In genomic region chr12:4817813-4818212, GRCh38 we compare ENCODE assay signal across 18 cellular contexts.
A peak's percentile ranks its signal among the peaks of the same experiment; 100 is the strongest.
DNase-seq lines count a peak whose midpoint lies in the region; ATAC-seq and TF ChIP-seq lines count a peak whose summit lies in the region.
"Had no signal": no experiment of that assay in that cellular context is flagged by ENCODE, and none has a peak within 500 bp of the region (broad histone marks: within the 10 kb centered on the region; RNA-seq: fewer than 3 reads in every experiment).

No MANE protein-coding gene starts in this region.

- POLR2A ChIA-PET in A673 (lab: Charles Lee; ENCODE audit: low non-redundant PET), result no interaction called here

- H3K27ac ChIP-seq in right atrium auricular region (no peak overlapping the region), heart left ventricle (peak overlapping the region in 6 of 12 donors; percentile 5 to 56 (median 46)), A673 (ENCODE audit: low read depth, low read length, poor library complexity, severe bottlenecking) (no peak overlapping the region), upper lobe of left lung (no peak overlapping the region), colonic mucosa (no peak overlapping the region), gastrocnemius medialis (no peak overlapping the region)

- WGBS in heart left ventricle, 4 donors, result 20 to 28% (median 24%) methylated on average over 7 to 9 of the region's 9 CpGs
- WGBS in upper lobe of left lung, 2 donors, result 51 to 55% methylated on average over 9 of the region's 9 CpGs

- ATAC-seq in Right ventricle myocardium inferior (peak; percentile 83), heart left ventricle (peak; percentile 64 to 86 (median 82)), upper lobe of left lung (ENCODE audit: low FRiP score in 2 of 2) (no peak), gastrocnemius medialis (no peak)
- ATAC-seq: activated naive CD8-positive, alpha-beta T cell treated with anti-CD3 and anti-CD28 coated beads, Interleukin-2, amount 50 U/mL, for 24 hours; Panc1 had no signal

- intact Hi-C loops in Right ventricle myocardium inferior (cut with DNase I), result no loop called here
- intact Hi-C loops in heart left ventricle (cut with DNase I), result no loop called here
- intact Hi-C loops in A673 (cut with micrococcal nuclease; ENCODE audit: unreplicated experiment), result loop anchor here (2.0 kb wide), 1 partner anchor 21 kb away; no protein-coding TSS in a partner anchor
- intact Hi-C loops in colonic mucosa (cut with DNase I), result no loop called here
- intact Hi-C loops in gastrocnemius medialis (cut with DNase I; ENCODE audit: low total_unique reads), result no loop called here

- CTCF ChIA-PET in A673 (lab: Charles Lee), result no interaction called here

- no peak for TF ChIP-seq EP300 in upper lobe of left lung (IDR thresholded peaks at IDR 0.05)

- in situ Hi-C loops in gastrocnemius medialis (cut with MboI; ENCODE audit: low sequenced_read_pairs in 4 of 4), result no loop called here

- TF ChIP-seq CTCF in right atrium auricular region (IDR thresholded peaks at IDR 0.05), result no peak
- TF ChIP-seq CTCF in heart left ventricle (IDR thresholded peaks at IDR 0.05), result no peak
- no peak for TF ChIP-seq CTCF in A673 (conservative IDR thresholded peaks at IDR 0.05; ENCODE audit: low read depth, low read length)
- no peak for TF ChIP-seq CTCF in upper lobe of left lung (IDR thresholded peaks at IDR 0.05)
- no peak for TF ChIP-seq CTCF in colonic mucosa (IDR thresholded peaks at IDR 0.05)
- no peak for TF ChIP-seq CTCF in gastrocnemius medialis (IDR thresholded peaks at IDR 0.05 in 4 of 5, conservative IDR thresholded peaks at IDR 0.05 in 1 of 5)

- H3K9me3 ChIP-seq in right atrium auricular region (no peaks in the 10 kb centered on the region), heart left ventricle (no peaks in the 10 kb centered on the region), A673 (ENCODE audit: low read depth, low read length, poor library complexity, severe bottlenecking) (no peaks in the 10 kb centered on the region), upper lobe of left lung (no peaks in the 10 kb centered on the region), colonic mucosa (no peaks in the 10 kb centered on the region), gastrocnemius medialis (no peaks in the 10 kb centered on the region)

- H3K4me1 ChIP-seq in right atrium auricular region (peaks cover 0 to 12% of the 10 kb centered on the region in 2 donors), heart left ventricle (peaks cover 0 to 21% (median 0%) of the 10 kb centered on the region in 12 donors), A673 (ENCODE audit: insufficient read depth, low read length, poor library complexity, severe bottlenecking) (no peaks in the 10 kb centered on the region), upper lobe of left lung (no peaks in the 10 kb centered on the region), colonic mucosa (no peaks in the 10 kb centered on the region), gastrocnemius medialis (no peaks in the 10 kb centered on the region)

- H3K9ac ChIP-seq in colonic mucosa (ENCODE audit: low read depth in 2 of 2, low read length in 2 of 2), result no peak overlapping the region

- no TSS peak for BruUV-seq in A673 (replicated peaks; lab: Mats Ljungman, UMichigan)

- H3K36me3 ChIP-seq in right atrium auricular region (no peaks in the 10 kb centered on the region), heart left ventricle (no peaks in the 10 kb centered on the region), A673 (ENCODE audit: insufficient read depth, low read length, poor library complexity, severe bottlenecking) (no peaks in the 10 kb centered on the region), upper lobe of left lung (no peaks in the 10 kb centered on the region), colonic mucosa (no peaks in the 10 kb centered on the region), gastrocnemius medialis (no peaks in the 10 kb centered on the region)

- H3K4me3 ChIP-seq in right atrium auricular region (peak overlapping the region in 1 of 2 donors; percentile 12), heart left ventricle (peak overlapping the region in 4 of 12 donors; percentile 4 to 22 (median 17)), A673 (ENCODE audit: low read depth, low read length, poor library complexity, severe bottlenecking) (no peak overlapping the region), upper lobe of left lung (no peak overlapping the region), colonic mucosa (no peak overlapping the region), gastrocnemius medialis (no peak overlapping the region)
- H3K4me3 ChIP-seq: lung had no signal

- TF ChIP-seq POLR2A in heart left ventricle (IDR thresholded peaks at IDR 0.05) (no peak), upper lobe of left lung (IDR thresholded peaks at IDR 0.05) (no peak), gastrocnemius medialis (IDR thresholded peaks at IDR 0.05) (no peak)

- DNase-seq in Right ventricle myocardium inferior (ENCODE audit: missing footprints) (peak; percentile 62), right atrium auricular region (ENCODE audit: low spot score) (no peak), NCI-H69 (lab: John Stamatoyannopoulos, UW) (peak; percentile 85), heart left ventricle (peak in 3 of 5 donors; percentile 43 to 69 (median 50)), A673 (ENCODE audit: low spot score) (no peak), upper lobe of left lung (no peak), colonic mucosa (no peak), gastrocnemius medialis (no peak)
- DNase-seq: ACHN; activated CD4-positive, alpha-beta T cell treated with anti-CD3 and anti-CD28 coated beads for 1 hour; activated naive CD8-positive, alpha-beta T cell treated with anti-CD3 and anti-CD28 coated beads, Interleukin-2, amount 50 U/mL, for 24 hours; HFFc6; NCI-H226; occipital lobe; small intestine; T-helper 1 cell had no signal

- H3K27me3 ChIP-seq in right atrium auricular region (no peaks in the 10 kb centered on the region), heart left ventricle (peaks cover 0 to 8% (median 0%) of the 10 kb centered on the region in 9 donors), A673 (replicated peaks; ENCODE audit: insufficient read depth, low read depth, low read length, poor library complexity) (peaks cover 80% of the 10 kb centered on the region), upper lobe of left lung (no peaks in the 10 kb centered on the region), colonic mucosa (no peaks in the 10 kb centered on the region), gastrocnemius medialis (peaks cover 0 to 14% (median 11%) of the 10 kb centered on the region in 3 donors)

Comparison
In these comparisons a context has a peak if more than half of its experiments do, and no peak if none do; other contexts are left out.
1. DNase-seq: peak in Right ventricle myocardium inferior (single experiment), NCI-H69 (single experiment) and heart left ventricle (3 of 5); none in right atrium auricular region (single experiment), A673 (single experiment), upper lobe of left lung (0 of 2), colonic mucosa (single experiment) and gastrocnemius medialis (0 of 2).
2. ATAC-seq: peak in Right ventricle myocardium inferior (single experiment) and heart left ventricle (4 of 4); none in upper lobe of left lung (0 of 2) and gastrocnemius medialis (0 of 2).